In genomic region chr17:38967290-38967738, GRCh38 we compare ENCODE assay signal across 8 cellular contexts. TPM values are rescaled to one million over a fixed set of nuclear protein-coding genes. Genes with fewer than 3 reads are reported as not detected.
DNase-seq lines count a peak whose midpoint lies in the region; ATAC-seq and TF ChIP-seq lines count a peak whose summit lies in the region.

FBXO47 (minus strand) TSS chr17:38967403; CDS start chr17:38963025, 4,378 bp downstream.

- no peaks in the 10 kb centered on the region for H3F3A ChIP-seq in OCI-LY1 (ENCODE audit: insufficient read depth, low read length)

- no peaks in the 10 kb centered on the region for H4K20me1 ChIP-seq in OCI-LY1 (ENCODE audit: insufficient read depth, low read length)

- H3K27me3 ChIP-seq in OCI-LY1 (ENCODE audit: insufficient read depth, low read length): peaks cover 8% of the 10 kb centered on the region; the same call in 1 of the 2 replicates

- H3K4me3 ChIP-seq in OCI-LY1 (ENCODE audit: low read depth, low read length, poor library complexity, severe bottlenecking): peak within 1 kb of the TSS; percentile 40
- peak within 1 kb of the TSS; percentile 53 for H3K4me3 ChIP-seq in fibroblast of villous mesenchyme (ENCODE audit: low read depth, low read length)

- no peak within 1 kb of the TSS for H3K27ac ChIP-seq in OCI-LY1 (ENCODE audit: low read depth, low read length, poor library complexity, severe bottlenecking)

- peak within 1 kb of the TSS; percentile 18; the same call in 1 of the 2 replicates for H3K9ac ChIP-seq in OCI-LY1 (ENCODE audit: low read length)

- no peaks in the 10 kb centered on the region for H3K36me3 Mint-ChIP-seq in natural killer cell treated with Interleukin-12 subunit alpha and Interleukin-12 subunit beta and Interleukin-15 and Interleukin-18, amount 100 ng/mL, for 72 hours

- peaks cover 5 to 8% of the 10 kb centered on the region in 2 donors for H3K4me1 Mint-ChIP-seq in natural killer cell treated with Interleukin-12 subunit alpha and Interleukin-12 subunit beta and Interleukin-15 and Interleukin-18, amount 100 ng/mL, for 72 hours (ENCODE audit: low read depth in 2 of 2)

- peak within 1 kb of the TSS; percentile 81 to 92 for H3K27ac Mint-ChIP-seq in natural killer cell treated with Interleukin-12 subunit alpha and Interleukin-12 subunit beta and Interleukin-15 and Interleukin-18, amount 100 ng/mL, for 72 hours

- no peak for TF ChIP-seq CTCF in OCI-LY1 (IDR thresholded peaks at IDR 0.05; ENCODE audit: low read length)
- peak; percentile 26 for TF ChIP-seq CTCF in fibroblast of villous mesenchyme (IDR thresholded peaks at IDR 0.05; ENCODE audit: insufficient read depth, low read depth, low read length)

- H3K36me3 ChIP-seq in OCI-LY1 (ENCODE audit: insufficient read depth, low read length): no peaks in the 10 kb centered on the region

- DNase-seq in EL (peak; percentile 92), fibroblast of villous mesenchyme (ENCODE audit: low read depth) (peak; percentile 95)
- peak; percentile 40 to 74 (median 54) for DNase-seq in activated naive CD4-positive, alpha-beta T cell (lab: John Stamatoyannopoulos, UW)
- DNase-seq in natural killer cell treated with Interleukin-12 subunit alpha and Interleukin-12 subunit beta and Interleukin-15 and Interleukin-18, amount 100 ng/mL, for 72 hours (ENCODE audit: low spot score): peak; percentile 90
- DNase-seq in stimulated activated CD8-positive, alpha-beta memory T cell treated with anti-CD3 and anti-CD28 coated beads, Interleukin-7, amount 100 ng/mL, for 48 hours (ENCODE audit: extremely low read depth in 1 of 2, low read depth in 1 of 2): peak; percentile 58 to 83

- H3K4me3 Mint-ChIP-seq in natural killer cell treated with Interleukin-12 subunit alpha and Interleukin-12 subunit beta and Interleukin-15 and Interleukin-18, amount 100 ng/mL, for 72 hours: peak within 1 kb of the TSS; percentile 73

- peak within 1 kb of the TSS; percentile 46 for H3K4me2 ChIP-seq in OCI-LY1 (ENCODE audit: low read length)

- no peaks in the 10 kb centered on the region for H3K9me3 Mint-ChIP-seq in natural killer cell treated with Interleukin-12 subunit alpha and Interleukin-12 subunit beta and Interleukin-15 and Interleukin-18, amount 100 ng/mL, for 72 hours

- peaks cover 10% of the 10 kb centered on the region for H3K4me1 ChIP-seq in OCI-LY1 (ENCODE audit: insufficient read depth, low read length, severe bottlenecking)

- H3K79me2 ChIP-seq in OCI-LY1 (ENCODE audit: insufficient read depth, low read length): no peaks in the 10 kb centered on the region

- ATAC-seq in natural killer cell treated with Interleukin-12 subunit alpha and Interleukin-12 subunit beta and Interleukin-15 and Interleukin-18, amount 100 ng/mL, for 72 hours: peak; percentile 99 to 100
- no peak for ATAC-seq in HG02840 (IDR thresholded peaks at IDR 0.05; ENCODE audit: low FRiP score, unreplicated experiment)
- ATAC-seq in HG03378 (IDR thresholded peaks at IDR 0.05; ENCODE audit: unreplicated experiment): no peak

- no peaks in the 10 kb centered on the region for H3K9me2 ChIP-seq in OCI-LY1 (ENCODE audit: low read depth, low read length)

- H2AFZ ChIP-seq in OCI-LY1 (ENCODE audit: low read length): no peak within 1 kb of the TSS

- no peaks in the 10 kb centered on the region for H3K9me3 ChIP-seq in OCI-LY1 (ENCODE audit: low read length)

- no peaks in the 10 kb centered on the region for H3K27me3 Mint-ChIP-seq in natural killer cell treated with Interleukin-12 subunit alpha and Interleukin-12 subunit beta and Interleukin-15 and Interleukin-18, amount 100 ng/mL, for 72 hours

RNA-seq across cellular contexts. Expression of gene FBXO47, which starts in this region (rescaled TPM):
- total RNA-seq in fibroblast of villous mesenchyme: under 0.01 TPM in 1 of 2 replicates, not detected in the other
- under 1 TPM in 1 of 2 donors, not detected in 1; 0.12 TPM for total RNA-seq in natural killer cell treated with Interleukin-12 subunit alpha and Interleukin-12 subunit beta and Interleukin-15 and Interleukin-18, amount 100 ng/mL, for 72 hours

Comparison
In these comparisons a context has a peak if more than half of its experiments do, and no peak if none do; other contexts are left out.
1. Peak in DNase-seq and H3K4me3 ChIP-seq in fibroblast of villous mesenchyme; RNA of the gene not detected or under 1 TPM.
2. Peak in DNase-seq and ATAC-seq in natural killer cell treated with Interleukin-12 subunit alpha and Interleukin-12 subunit beta and Interleukin-15 and Interleukin-18, amount 100 ng/mL, for 72 hours; RNA of the gene not detected or under 1 TPM.